In genomic region chr12:19739195-19739776, GRCh38 we compare ENCODE assay signal across 7 cellular contexts.
A peak's percentile ranks its signal among the peaks of the same experiment; 100 is the strongest.
DNase-seq lines count a peak whose midpoint lies in the region; ATAC-seq, FAIRE-seq and TF ChIP-seq lines count a peak whose summit lies in the region.

No MANE protein-coding gene starts in this region.

- no peaks in the 10 kb centered on the region for H3K36me3 ChIP-seq in HEK293 (ENCODE audit: control insufficient read depth in 2 of 2, insufficient read depth in 1 of 2, low read length in 2 of 2)
- H3K36me3 ChIP-seq in kidney (ENCODE audit: control insufficient read depth in 1 of 2, insufficient read depth in 2 of 2, low read length in 2 of 2), result no peaks in the 10 kb centered on the region
- no peaks in the 10 kb centered on the region for H3K36me3 ChIP-seq in tibial artery

- TF ChIP-seq CTCF in HEK293 (tag by site-specific recombination; IDR thresholded peaks at IDR 0.05) (no peak), kidney (IDR thresholded peaks at IDR 0.05; ENCODE audit: borderline replicate concordance, extremely low read depth, insufficient read depth) (peak; percentile 64), tibial artery (IDR thresholded peaks at IDR 0.05) (peak; percentile 68 to 76)

- no peaks in the 10 kb centered on the region for H3K27me3 ChIP-seq in tibial artery

- H3K9me3 ChIP-seq in HEK293 (ENCODE audit: control insufficient read depth, insufficient read depth, low read depth, low read length), result no peaks in the 10 kb centered on the region; the same call in 1 of the 2 replicates
- H3K9me3 ChIP-seq in kidney (ENCODE audit: control insufficient read depth in 1 of 2, low read length in 2 of 2), result no peaks in the 10 kb centered on the region
- no peaks in the 10 kb centered on the region for H3K9me3 ChIP-seq in tibial artery

- POLR2A ChIA-PET in HEK293 (lab: Yijun Ruan, JAX), result no interaction called here

- no peak for ATAC-seq in HG03039 (IDR thresholded peaks at IDR 0.05; ENCODE audit: unreplicated experiment)

- peak; percentile 98 for FAIRE-seq in kidney (lab: Jason Lieb, UNC)

- no peak overlapping the region for H3K9ac ChIP-seq in kidney (ENCODE audit: low read length in 2 of 2)

- peak; percentile 89 for DNase-seq in DMS53 (lab: John Stamatoyannopoulos, UW)
- peak; percentile 67 for DNase-seq in NCI-H69 (lab: John Stamatoyannopoulos, UW)
- DNase-seq in T47D (ENCODE audit: low read depth in 1 of 2, low spot score in 1 of 2), result peak; percentile 53 to 72
- no peak for DNase-seq in kidney
- no peak for DNase-seq in tibial artery

- CTCF ChIA-PET in HEK293 (lab: Yijun Ruan, JAX), result interaction anchor here (0.5 to 1.6 kb wide), 24 partner anchors 11 to 902 kb away, joined by 3 to 7 read pairs (median 4); no protein-coding TSS in a partner anchor

- in situ Hi-C loops in T47D (cut with HindIII; ENCODE audit: low pct_unique_long_range_greater_than_20kb, low sequenced_read_pairs), result no loop called here

- H3K4me1 ChIP-seq in HEK293 (ENCODE audit: control insufficient read depth, insufficient read depth, low read length) (no peaks in the 10 kb centered on the region), kidney (ENCODE audit: control insufficient read depth in 1 of 2, insufficient read depth in 1 of 2, low read depth in 1 of 2, low read length in 2 of 2) (peaks cover 0 to 5% of the 10 kb centered on the region in 2 donors), tibial artery (peaks cover 0 to 35% (median 2%) of the 10 kb centered on the region in 4 donors)

- H3K4me3 ChIP-seq in HEK293 (ENCODE audit: low read depth, low read length) (no peak overlapping the region), kidney (ENCODE audit: low read length in 2 of 2) (no peak overlapping the region), tibial artery (no peak overlapping the region)

- H3K27ac ChIP-seq in HEK293 (ENCODE audit: extremely low read depth, low read depth, low read length) (no peak overlapping the region), kidney (ENCODE audit: low read depth in 2 of 2, low read length in 2 of 2) (no peak overlapping the region), tibial artery (no peak overlapping the region)

- intact Hi-C loops in kidney (cut with DNase I), result no loop called here
- intact Hi-C loops in tibial artery (cut with DNase I; ENCODE audit: low total_unique reads), result no loop called here

TF ChIP-seq in HEK293, 187 proteins besides CTCF, POLR2A, EP300 and RAD21:
- no peak for TF ChIP-seq GFI1B (tag by site-specific recombination; IDR thresholded peaks at IDR 0.05)
- peak; percentile 76 for TF ChIP-seq ZNF654 (tag by site-specific recombination; IDR thresholded peaks at IDR 0.05; ENCODE audit: low read depth)
TF ChIP-seq in HEK293: peak in this region for 1.

Comparison
In these comparisons a context has a peak if more than half of its experiments do, and no peak if none do; other contexts are left out.
1. DNase-seq: peak in DMS53 (single experiment), NCI-H69 (single experiment) and T47D (2 of 2); none in kidney (single experiment) and tibial artery (0 of 2).